16 cellular contexts compared by ENCODE assay signal in genomic region chr18:69980509-69980908, GRCh38.
"Had no signal": no experiment of that assay in that cellular context is flagged by ENCODE, and none has a peak within 500 bp of the region (broad histone marks: within the 10 kb centered on the region; RNA-seq: fewer than 3 reads in every experiment).

No MANE protein-coding gene starts in this region.

- H3K4me3 ChIP-seq: lung, SK-N-MC, transverse colon had no signal

- H3K27me3 ChIP-seq: foreskin keratinocyte, neutrophil, transverse colon had no signal

- H3K4me1 ChIP-seq: foreskin keratinocyte, transverse colon had no signal

- DNase-seq: activated CD4-positive, alpha-beta T cell treated with anti-CD3 and anti-CD28 coated beads for 1 hour; activated CD8-positive, alpha-beta memory T cell treated with anti-CD3 and anti-CD28 coated beads, Interleukin-2, amount 50 U/mL, for 4 hours; activated CD8-positive, alpha-beta T cell treated with anti-CD3 and anti-CD28 coated beads for 36 hours; activated naive CD4-positive, alpha-beta T cell treated with anti-CD3 and anti-CD28 coated beads, Interleukin-2, amount 50 U/mL, for 16 hours; anterior cingulate cortex; foreskin keratinocyte; head of caudate nucleus; left colon; naive B cell; stimulated activated CD4-positive, alpha-beta T cell treated with anti-CD3 and anti-CD28 coated beads, Interleukin-15, amount 100 ng/mL, for 24 hours; stimulated activated CD4-positive, alpha-beta T cell treated with anti-CD3 and anti-CD28 coated beads, Interleukin-4, amount 100 ng/mL, for 24 hours; T-helper 17 cell; transverse colon had no signal

- H3K27ac ChIP-seq: foreskin keratinocyte, neutrophil, SK-N-MC, transverse colon had no signal

- H3K27me3 Mint-ChIP-seq: activated CD8-positive, alpha-beta T cell treated with anti-CD3 and anti-CD28 coated beads for 36 hours; naive B cell; T-helper 17 cell had no signal

- H3K36me3 ChIP-seq: neutrophil, transverse colon had no signal

- H3K4me3 Mint-ChIP-seq: naive B cell, T-helper 17 cell had no signal

- ATAC-seq: activated CD8-positive, alpha-beta T cell treated with anti-CD3 and anti-CD28 coated beads for 36 hours; foreskin keratinocyte; left colon; T-helper 17 cell had no signal

- H3K9me3 ChIP-seq: neutrophil, transverse colon had no signal
